In the genomic region with DNA sequence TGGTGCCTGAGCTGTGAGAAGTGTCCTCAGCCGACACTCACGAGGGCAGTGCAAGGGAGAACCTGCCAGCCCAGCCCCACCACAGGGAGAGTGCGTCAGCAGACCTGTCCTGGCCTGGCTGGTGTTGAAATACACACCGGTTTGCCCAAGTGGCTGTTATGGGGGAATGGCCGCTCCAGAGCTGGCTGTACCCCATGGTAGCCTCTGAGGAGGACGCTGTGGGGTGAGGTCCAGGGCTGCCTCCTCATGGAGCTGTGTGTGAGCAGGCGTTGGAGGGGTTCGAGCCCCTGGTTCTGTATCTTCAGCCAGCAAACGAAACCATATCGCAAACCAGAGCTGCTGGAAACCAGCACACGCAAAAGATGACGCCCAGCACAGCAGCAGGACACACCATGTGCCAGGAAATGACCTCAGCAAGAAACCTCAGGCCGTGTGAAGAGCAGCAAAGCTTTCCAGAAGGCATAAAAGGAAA, we compare ENCODE assay signal across 8 cellular contexts. TPM values are rescaled to one million over a fixed set of nuclear protein-coding genes. Genes with fewer than 3 reads are reported as not detected.
DNase-seq lines count a peak whose midpoint lies in the region; ATAC-seq and TF ChIP-seq lines count a peak whose summit lies in the region.

No MANE protein-coding gene starts in this region.

- H3K4me1 ChIP-seq in effector memory CD4-positive, alpha-beta T cell (ENCODE audit: control insufficient read depth, insufficient read depth, low read length, poor library complexity, severe bottlenecking), result no peaks in the 10 kb centered on the region

- intact Hi-C loops in Right ventricle myocardium inferior (cut with DNase I), result no loop called here
- intact Hi-C loops in cardiac septum (cut with DNase I), result no loop called here

- H3K36me3 ChIP-seq in effector memory CD4-positive, alpha-beta T cell (ENCODE audit: control insufficient read depth, insufficient read depth, low read length), result peaks cover 6% of the 10 kb centered on the region

- DNase-seq in Right ventricle myocardium inferior (ENCODE audit: missing footprints), result no peak
- no peak for DNase-seq in cardiac septum (ENCODE audit: low spot score)
- peak; percentile 84 for DNase-seq in coronary artery (ENCODE audit: low spot score)
- DNase-seq in mesothelial cell of epicardium (ENCODE audit: low spot score in 2 of 2, unreplicated experiment in 2 of 2), result no peak
- no peak for DNase-seq in effector memory CD4-positive, alpha-beta T cell
- DNase-seq in SKM-1 (lab: John Stamatoyannopoulos, UW; ENCODE audit: unreplicated experiment), result no peak
- DNase-seq in effector CD8-positive, alpha-beta T cell (lab: John Stamatoyannopoulos, UW), result no peak

- ATAC-seq in Right ventricle myocardium inferior (peak; percentile 76), GM19035 (IDR thresholded peaks at IDR 0.05; ENCODE audit: unreplicated experiment) (no peak)

- TF ChIP-seq CTCF in coronary artery (IDR thresholded peaks at IDR 0.05) (no peak), mesothelial cell of epicardium (IDR thresholded peaks at IDR 0.05; ENCODE audit: unreplicated experiment) (no peak)

- peak overlapping the region; percentile 25 to 81 for H3K27ac ChIP-seq in coronary artery
- H3K27ac ChIP-seq in effector memory CD4-positive, alpha-beta T cell (ENCODE audit: insufficient read depth, low read length, poor library complexity, severe bottlenecking), result no peak overlapping the region

- H3K27ac Mint-ChIP-seq in mesothelial cell of epicardium, result peak overlapping the region; percentile 21

- H3K4me3 Mint-ChIP-seq in mesothelial cell of epicardium, result no peak overlapping the region

- H3K27me3 ChIP-seq in effector memory CD4-positive, alpha-beta T cell (replicated peaks; ENCODE audit: control insufficient read depth, insufficient read depth, low read length, poor library complexity, severe bottlenecking), result no peaks in the 10 kb centered on the region

- H3K4me1 Mint-ChIP-seq in mesothelial cell of epicardium, result no peaks in the 10 kb centered on the region

- no peaks in the 10 kb centered on the region for H3K9me3 Mint-ChIP-seq in mesothelial cell of epicardium

- no peaks in the 10 kb centered on the region for H3K27me3 Mint-ChIP-seq in mesothelial cell of epicardium (ENCODE audit: low read depth)

- peak overlapping the region; percentile 33 for H3K4me3 ChIP-seq in coronary artery
- H3K4me3 ChIP-seq in effector memory CD4-positive, alpha-beta T cell (ENCODE audit: insufficient read depth, low read depth, low read length, poor library complexity, severe bottlenecking), result no peak overlapping the region

- no peaks in the 10 kb centered on the region for H3K9me3 ChIP-seq in effector memory CD4-positive, alpha-beta T cell (ENCODE audit: control insufficient read depth, low read length)

- H3K36me3 Mint-ChIP-seq in mesothelial cell of epicardium, result peaks cover 13% of the 10 kb centered on the region

RNA-seq across cellular contexts. Expression of a gene that starts 9.3 kb away (rescaled TPM):
- total RNA-seq in Right ventricle myocardium inferior (148 TPM), cardiac septum (137 TPM), mesothelial cell of epicardium (22.1 to 23.9 TPM (median 22.7 TPM) in 3 replicates)
